In genomic region chr12:26188641-26189040, GRCh38 we compare ENCODE assay signal across 14 cellular contexts. TPM values are rescaled to one million over a fixed set of nuclear protein-coding genes. Genes with fewer than 3 reads are reported as not detected.
A peak's percentile ranks its signal among the peaks of the same experiment; 100 is the strongest.
DNase-seq lines count a peak whose midpoint lies in the region; ATAC-seq, FAIRE-seq and TF ChIP-seq lines count a peak whose summit lies in the region.
"Had no signal": no experiment of that assay in that cellular context is flagged by ENCODE, and none has a peak within 500 bp of the region (broad histone marks: within the 10 kb centered on the region; RNA-seq: fewer than 3 reads in every experiment).

No MANE protein-coding gene starts in this region.

- H3K23ac ChIP-seq in trophoblast cell (ENCODE audit: low read length): no peak overlapping the region

- ATAC-seq in Panc1: no peak
- no peak for ATAC-seq in activated CD4-positive, alpha-beta T cell treated with anti-CD3 and anti-CD28 coated beads for 36 hours

- no peak overlapping the region for H4K12ac ChIP-seq in trophoblast cell (ENCODE audit: low read depth, low read length)

- peaks cover 7% of the 10 kb centered on the region for H3K4me1 Mint-ChIP-seq in activated CD4-positive, alpha-beta T cell treated with anti-CD3 and anti-CD28 coated beads for 36 hours
- H3K4me1 Mint-ChIP-seq: CD8-positive, alpha-beta memory T cell had no signal

- CTCF ChIA-PET in Panc1 (lab: Charles Lee): interaction anchor here (0.6 kb wide), 1 partner anchor 15 kb away, joined by 3 read pairs; no protein-coding TSS in a partner anchor
- CTCF ChIA-PET in activated CD4-positive, alpha-beta T cell treated with anti-CD3 and anti-CD28 coated beads for 36 hours (lab: Charles Lee): interaction anchor here (0.6 kb wide), 1 partner anchor 89 kb away, joined by 3 read pairs; no protein-coding TSS in a partner anchor

- H3K27me3 Mint-ChIP-seq in activated CD4-positive, alpha-beta T cell treated with anti-CD3 and anti-CD28 coated beads for 36 hours: peaks cover 24% of the 10 kb centered on the region

- no peak overlapping the region for H3K4me3 Mint-ChIP-seq in activated CD4-positive, alpha-beta T cell treated with anti-CD3 and anti-CD28 coated beads for 36 hours
- H3K4me3 Mint-ChIP-seq: CD8-positive, alpha-beta memory T cell had no signal

- no CpG with 5 or more reads among the region's 2 CpGs for WGBS in trophoblast cell (ENCODE audit: extremely low coverage, insufficient coverage, insufficient read length)

- peak; percentile 48 for FAIRE-seq in GM19239 (lab: Jason Lieb, UNC)
- FAIRE-seq: H54 had no signal

- no peak overlapping the region for H2BK120ac ChIP-seq in trophoblast cell (ENCODE audit: insufficient read depth, low read length, poor library complexity)

- no peaks in the 10 kb centered on the region for H3K27me3 ChIP-seq in Panc1 (ENCODE audit: control insufficient read depth, insufficient read depth, low read length)
- H3K27me3 ChIP-seq in trophoblast cell (ENCODE audit: insufficient read depth, low read length): no peaks in the 10 kb centered on the region
- H3K27me3 ChIP-seq: BLaER1 had no signal

- intact Hi-C loops in Panc1 (cut with micrococcal nuclease; ENCODE audit: unreplicated experiment): no loop called here
- intact Hi-C loops in activated CD4-positive, alpha-beta T cell treated with anti-CD3 and anti-CD28 coated beads for 36 hours (cut with DNase I, micrococcal nuclease): no loop called here

- no peaks in the 10 kb centered on the region for H3K36me3 Mint-ChIP-seq in activated CD4-positive, alpha-beta T cell treated with anti-CD3 and anti-CD28 coated beads for 36 hours (ENCODE audit: low read depth)
- H3K36me3 Mint-ChIP-seq: CD8-positive, alpha-beta memory T cell had no signal

- no peak overlapping the region for H3K27ac Mint-ChIP-seq in activated CD4-positive, alpha-beta T cell treated with anti-CD3 and anti-CD28 coated beads for 36 hours
- H3K27ac Mint-ChIP-seq: CD8-positive, alpha-beta memory T cell had no signal

- H3K79me2 ChIP-seq in trophoblast cell (ENCODE audit: control insufficient read depth, insufficient read depth, low read length, poor library complexity): no peaks in the 10 kb centered on the region

- no peaks in the 10 kb centered on the region for H3K36me3 ChIP-seq in Panc1 (ENCODE audit: control insufficient read depth, insufficient read depth, low read length)
- no peaks in the 10 kb centered on the region for H3K36me3 ChIP-seq in trophoblast cell (ENCODE audit: control insufficient read depth in 1 of 2, insufficient read depth in 2 of 2, low read length in 2 of 2)
- H3K36me3 ChIP-seq: BLaER1 had no signal

- H3K4ac ChIP-seq in trophoblast cell (ENCODE audit: low read depth, low read length): no peak overlapping the region

- H3K4me1 ChIP-seq in Panc1 (ENCODE audit: control insufficient read depth, insufficient read depth, low read length) (peaks cover 6% of the 10 kb centered on the region), trophoblast cell (ENCODE audit: control insufficient read depth in 1 of 2, insufficient read depth in 2 of 2, low read length in 2 of 2) (peaks cover 8% of the 10 kb centered on the region in 2 experiments)
- H3K4me1 ChIP-seq: BLaER1 had no signal

- no peaks in the 10 kb centered on the region for H3K9me3 Mint-ChIP-seq in activated CD4-positive, alpha-beta T cell treated with anti-CD3 and anti-CD28 coated beads for 36 hours (ENCODE audit: low read depth)

- no peak overlapping the region for H3K18ac ChIP-seq in trophoblast cell (ENCODE audit: low read length)

- TF ChIP-seq CTCF in Panc1 (IDR thresholded peaks at IDR 0.05) (no peak), epithelial cell of esophagus (IDR thresholded peaks at IDR 0.05; ENCODE audit: insufficient read depth, low read depth, low read length, missing control alignments) (no peak)

- H3K27ac ChIP-seq in Panc1 (ENCODE audit: low read length): peak overlapping the region; percentile 5; the same call in 1 of the 2 replicates
- H3K27ac ChIP-seq in trophoblast cell (ENCODE audit: low read depth, low read length): no peak overlapping the region
- H3K27ac ChIP-seq: BLaER1 had no signal

- H3K4me2 ChIP-seq in trophoblast cell (ENCODE audit: low read length): no peak overlapping the region
- H3K4me2 ChIP-seq: BLaER1 had no signal

- no peak overlapping the region for H2AFZ ChIP-seq in trophoblast cell (ENCODE audit: insufficient read depth, low read length, poor library complexity)

- no peaks in the 10 kb centered on the region for H3K79me1 ChIP-seq in trophoblast cell (ENCODE audit: low read length)

- H2AK5ac ChIP-seq in trophoblast cell (ENCODE audit: low read length): no peak overlapping the region

- H3K9me3 ChIP-seq in Panc1 (ENCODE audit: control insufficient read depth, insufficient read depth, low read depth, low read length): no peaks in the 10 kb centered on the region
- H3K9me3 ChIP-seq in trophoblast cell (ENCODE audit: insufficient read depth, low read depth, low read length): no peaks in the 10 kb centered on the region
- H3K9me3 ChIP-seq: BLaER1 had no signal

- H3K14ac ChIP-seq in trophoblast cell (ENCODE audit: low read length): no peak overlapping the region

- H2BK12ac ChIP-seq in trophoblast cell (ENCODE audit: low read length): no peak overlapping the region

- no peak overlapping the region for H4K8ac ChIP-seq in trophoblast cell (ENCODE audit: low read depth, low read length)

- POLR2A ChIA-PET in Panc1 (lab: Charles Lee): interaction anchor here (0.7 kb wide), 1 partner anchor 61 kb away, joined by 4 read pairs; no protein-coding TSS in a partner anchor
- POLR2A ChIA-PET in activated CD4-positive, alpha-beta T cell treated with anti-CD3 and anti-CD28 coated beads for 36 hours (lab: Charles Lee): no interaction called here

- no peak overlapping the region for H3K4me3 ChIP-seq in Panc1 (ENCODE audit: low read depth in 2 of 2, low read length in 2 of 2)
- H3K4me3 ChIP-seq in epithelial cell of esophagus (ENCODE audit: low read length): no peak overlapping the region
- H3K4me3 ChIP-seq in trophoblast cell (ENCODE audit: low read depth, low read length): no peak overlapping the region
- H3K4me3 ChIP-seq: BLaER1 had no signal

- H4K91ac ChIP-seq in trophoblast cell (ENCODE audit: low read depth, low read length): no peak overlapping the region

- H3K9ac ChIP-seq in trophoblast cell (ENCODE audit: low read length): no peak overlapping the region
- H3K9ac ChIP-seq: BLaER1 had no signal

- no peak overlapping the region for H2BK5ac ChIP-seq in trophoblast cell (ENCODE audit: low read depth, low read length, poor library complexity)

- in situ Hi-C loops in Panc1 (cut with HindIII; ENCODE audit: low pct_unique_long_range_greater_than_20kb, low sequenced_read_pairs): no loop called here

- DNase-seq in GM19239 (ENCODE audit: insufficient read length, low spot score) (no peak), Panc1 (ENCODE audit: low read depth, low spot score) (no peak), epithelial cell of esophagus (ENCODE audit: low read depth) (peak; percentile 24), trophoblast cell (peak; percentile 71 to 79), AG08395 (ENCODE audit: low spot score) (no peak), NCI-H748 (lab: John Stamatoyannopoulos, UW; ENCODE audit: unreplicated experiment) (no peak)
- no peak for DNase-seq in activated CD4-positive, alpha-beta T cell treated with anti-CD3 and anti-CD28 coated beads for 36 hours
- DNase-seq: CD8-positive, alpha-beta memory T cell; NCI-H1436; NCI-H2081; NCI-H524 treated with DMSO at 0.1 percent for 48 hours; NK-92 treated with Interleukin-12 subunit alpha and Interleukin-12 subunit beta, amount 100 ng/mL, for 24 hours had no signal

- no TSS peak for BruUV-seq in Panc1 (replicated peaks; lab: Mats Ljungman, UMichigan)

RNA-seq across cellular contexts. Expression of gene SSPN, which starts 6.7 kb away (rescaled TPM):
- total RNA-seq in Panc1 (2021; ENCODE audit: unreplicated experiment): 23.4 TPM
- 16.7 TPM for polyA plus RNA-seq in Panc1 (2012; ENCODE audit: insufficient read length)
- polyA plus RNA-seq in trophoblast cell (2013): 0.74 and 0.90 TPM in 2 replicates
- not detected for total RNA-seq in activated CD4-positive, alpha-beta T cell treated with anti-CD3 and anti-CD28 coated beads for 36 hours
- total RNA-seq: CD8-positive, alpha-beta memory T cell had no signal
- polyA plus RNA-seq: CD8-positive, alpha-beta memory T cell had no signal

Comparison
In these comparisons a context has a peak if more than half of its experiments do, and no peak if none do; other contexts are left out.
1. DNase-seq: peak in epithelial cell of esophagus (single experiment) and trophoblast cell (2 of 2); none in GM19239 (single experiment), Panc1 (single experiment), activated CD4-positive, alpha-beta T cell treated with anti-CD3 and anti-CD28 coated beads for 36 hours (single experiment), AG08395 (single experiment) and NCI-H748 (single experiment).
2. RNA of gene SSPN, which starts 6.7 kb away (total RNA-seq): 23.4 TPM in Panc1 (single experiment); not detected in activated CD4-positive, alpha-beta T cell treated with anti-CD3 and anti-CD28 coated beads for 36 hours; every median in the first group is over 10 times any median in the second.